8 cellular contexts compared by ENCODE assay signal in genomic region chr2:10028988-10029874, GRCh38. TPM values are rescaled to one million over a fixed set of nuclear protein-coding genes. Genes with fewer than 3 reads are reported as not detected.
DNase-seq lines count a peak whose midpoint lies in the region; ATAC-seq and TF ChIP-seq lines count a peak whose summit lies in the region.

No MANE protein-coding gene starts in this region.

- CTCF ChIA-PET in SK-N-SH (lab: Yijun Ruan, JAX) = interaction anchor here (0.9 to 7.0 kb wide), 7 partner anchors 10 to 258 kb away, joined by 3 to 76 read pairs (median 5); no protein-coding TSS in a partner anchor

- H3K36me3 ChIP-seq in HUES6 (ENCODE audit: control insufficient read depth, insufficient read depth, low read length) = no peaks in the 10 kb centered on the region
- H3K36me3 ChIP-seq in heart left ventricle = no peaks in the 10 kb centered on the region
- H3K36me3 ChIP-seq in skeletal muscle tissue (ENCODE audit: control insufficient read depth in 3 of 3, insufficient read depth in 3 of 3, low read length in 3 of 3) = no peaks in the 10 kb centered on the region
- H3K36me3 ChIP-seq in SK-N-SH (replicated peaks in 1 of 2; ENCODE audit: control insufficient read depth in 1 of 2, insufficient read depth in 2 of 2, low read length in 1 of 2) = no peaks in the 10 kb centered on the region

- intact Hi-C loops in heart left ventricle (cut with DNase I) = loop anchor here in 3 of 10 donors (5.0 kb wide), 2 partner anchors 37 to 42 kb away; no protein-coding TSS in a partner anchor

- no peaks in the 10 kb centered on the region for H3K79me2 ChIP-seq in SK-N-SH (ENCODE audit: insufficient read depth)

- POLR2A ChIA-PET in SK-N-SH (lab: Yijun Ruan, JAX) = no interaction called here

- no peak overlapping the region for H3K4me2 ChIP-seq in SK-N-SH

- TF ChIP-seq CTCF in heart left ventricle (IDR thresholded peaks at IDR 0.05) (peak in 4 of 12 donors; percentile 14 to 32 (median 24)), SK-N-SH (IDR thresholded peaks at IDR 0.05) (no peak)

- TF ChIP-seq RAD21 in SK-N-SH (IDR thresholded peaks at IDR 0.05; ENCODE audit: low read length) = no peak

- H4K20me1 ChIP-seq in SK-N-SH (ENCODE audit: insufficient read depth) = no peaks in the 10 kb centered on the region

- peak; percentile 22 for DNase-seq in activated T-cell treated with anti-CD3 and anti-CD28 coated beads for 1 hour (ENCODE audit: low read depth)
- peak; percentile 81 to 87 (median 85) for DNase-seq in heart left ventricle
- no peak for DNase-seq in SK-N-SH
- no peak for DNase-seq in NCI-H187 treated with DMSO at 0.1 percent for 48 hours (lab: John Stamatoyannopoulos, UW)
- no peak for DNase-seq in cerebellar nuclear complex (lab: John Stamatoyannopoulos, UW)

- peak overlapping the region; percentile 24; the same call in 1 of the 2 replicates for H3K4me3 ChIP-seq in HUES6 (ENCODE audit: low read depth, low read length)
- peak overlapping the region in 7 of 12 donors; percentile 0 to 50 (median 9) for H3K4me3 ChIP-seq in heart left ventricle
- H3K4me3 ChIP-seq in skeletal muscle tissue (ENCODE audit: low read length in 3 of 3) = peak overlapping the region in 1 of 3 donors; percentile 23
- H3K4me3 ChIP-seq in SK-N-SH (ENCODE audit: low read depth in 2 of 2, low read length in 1 of 2) = no peak overlapping the region

- peak in 1 of 2 donors; percentile 30 for TF ChIP-seq POLR2A in heart left ventricle (IDR thresholded peaks at IDR 0.05)

- H3K9me3 ChIP-seq in HUES6 (ENCODE audit: control insufficient read depth, insufficient read depth, low read depth, low read length) (no peaks in the 10 kb centered on the region), heart left ventricle (no peaks in the 10 kb centered on the region), skeletal muscle tissue (ENCODE audit: control insufficient read depth in 3 of 3, low read length in 3 of 3) (no peaks in the 10 kb centered on the region), SK-N-SH (no peaks in the 10 kb centered on the region)

- H2AFZ ChIP-seq in SK-N-SH (ENCODE audit: low read depth) = no peak overlapping the region

- peaks cover 1% of the 10 kb centered on the region for H3F3A ChIP-seq in SK-N-SH (replicated peaks; ENCODE audit: insufficient read depth)

- H3K4me1 ChIP-seq in HUES6 (ENCODE audit: control insufficient read depth, insufficient read depth, low read length) (peaks cover 27% of the 10 kb centered on the region), heart left ventricle (peaks cover 3 to 51% (median 27%) of the 10 kb centered on the region in 12 donors), skeletal muscle tissue (ENCODE audit: control insufficient read depth in 3 of 3, insufficient read depth in 3 of 3, low read length in 3 of 3) (peaks cover 12 to 25% (median 24%) of the 10 kb centered on the region in 3 donors), SK-N-SH (ENCODE audit: control insufficient read depth in 1 of 2, insufficient read depth in 2 of 2, low read depth in 1 of 2, low read length in 1 of 2) (peaks cover 0 to 16% of the 10 kb centered on the region in 2 experiments; a peak in 1 of 4 replicates)

- TF ChIP-seq EP300 in SK-N-SH (IDR thresholded peaks at IDR 0.05; ENCODE audit: borderline replicate concordance in 1 of 2, low read depth in 1 of 2, low read length in 1 of 2) = no peak

- ATAC-seq in GM19372 (IDR thresholded peaks at IDR 0.05; ENCODE audit: low read depth, unreplicated experiment) (peak; percentile 68), heart left ventricle (peak; percentile 74 to 95 (median 86))

- WGBS in heart left ventricle, 4 donors = 37 to 69% (median 48%) methylated on average over 20 to 26 of the region's 26 CpGs
- 77% methylated on average over 23 of the region's 26 CpGs for WGBS in SK-N-SH (ENCODE audit: low lambda C conversion rate)

- H3K9me2 ChIP-seq in SK-N-SH = no peaks in the 10 kb centered on the region

- H3K9ac ChIP-seq in HUES6 (ENCODE audit: low read length) = peak overlapping the region; percentile 7
- H3K9ac ChIP-seq in skeletal muscle tissue (ENCODE audit: low read depth in 1 of 3, low read length in 3 of 3) = peak overlapping the region in 1 of 3 donors; percentile 40
- H3K9ac ChIP-seq in SK-N-SH = no peak overlapping the region

- H3K27me3 ChIP-seq in HUES6 (ENCODE audit: control insufficient read depth, insufficient read depth, low read length) (no peaks in the 10 kb centered on the region), heart left ventricle (no peaks in the 10 kb centered on the region), skeletal muscle tissue (ENCODE audit: control insufficient read depth in 3 of 3, insufficient read depth in 3 of 3, low read length in 3 of 3) (no peaks in the 10 kb centered on the region), SK-N-SH (ENCODE audit: insufficient read depth) (no peaks in the 10 kb centered on the region)

- H3K27ac ChIP-seq in HUES6 (ENCODE audit: low read depth, low read length) (no peak overlapping the region), heart left ventricle (peak overlapping the region; percentile 68 to 93 (median 80)), skeletal muscle tissue (ENCODE audit: low read depth, low read length) (peak overlapping the region; percentile 25), SK-N-SH (ENCODE audit: low read depth in 2 of 2, low read length in 1 of 2) (no peak overlapping the region)

TF ChIP-seq in SK-N-SH, 30 proteins besides CTCF, POLR2A, EP300 and RAD21 (continues in another document):
- TF ChIP-seq FOSL2 (IDR thresholded peaks at IDR 0.05; ENCODE audit: borderline replicate concordance, low read depth) (no peak), MXI1 (IDR thresholded peaks at IDR 0.05; ENCODE audit: low read depth, low read length) (no peak), IRF3 (IDR thresholded peaks at IDR 0.05; ENCODE audit: low read depth, low read length) (no peak), REST (IDR thresholded peaks at IDR 0.05; ENCODE audit: low read depth, low read length) (no peak), GABPA (IDR thresholded peaks at IDR 0.05; ENCODE audit: low read depth) (no peak), TEAD4 (IDR thresholded peaks at IDR 0.05; ENCODE audit: borderline replicate concordance, insufficient read depth) (no peak), SMC3 (IDR thresholded peaks at IDR 0.05; ENCODE audit: low read depth, low read length) (no peak), FOXM1 (IDR thresholded peaks at IDR 0.05; ENCODE audit: low read depth) (no peak), RXRA (IDR thresholded peaks at IDR 0.05; ENCODE audit: borderline replicate concordance, low read depth) (no peak), NFIC (IDR thresholded peaks at IDR 0.05; ENCODE audit: borderline replicate concordance) (no peak), CHD2 (IDR thresholded peaks at IDR 0.05; ENCODE audit: low read length, partially characterized antibody) (no peak), MEF2A (IDR thresholded peaks at IDR 0.05; ENCODE audit: borderline replicate concordance, low read depth) (no peak), TAF1 (IDR thresholded peaks at IDR 0.05; ENCODE audit: borderline replicate concordance, low read depth, low read length) (no peak), TCF12 (IDR thresholded peaks at IDR 0.05) (no peak), GATA2 (CRISPR knock-in tag; IDR thresholded peaks at IDR 0.05) (no peak), EZH2phosphoT487 (IDR thresholded peaks at IDR 0.05; ENCODE audit: borderline replicate concordance, low read depth) (no peak), FOXJ3 (CRISPR knock-in tag; IDR thresholded peaks at IDR 0.05) (no peak)

RNA-seq across cellular contexts. Expression of gene KLF11, which starts 14.1 kb away (rescaled TPM):
- total RNA-seq in heart left ventricle (10 to 100 TPM; 11.8 to 43.8 (median 21.4) TPM), skeletal muscle tissue (11.5 TPM)
- polyA plus RNA-seq in heart left ventricle (1 to 10 TPM; 5.4 to 8.0 TPM), SK-N-SH (2012; rRNA removed) (9.5 TPM in 2 replicates)
- polyA plus RNA-seq in SK-N-SH (2012; cell fraction: cytosol; rRNA removed) = 8.3 and 8.8 TPM in 2 replicates
- 9.5 and 11.9 TPM in 2 replicates for polyA plus RNA-seq in SK-N-SH (2012; cell fraction: nucleus; rRNA removed)

RNA-seq across cellular contexts. Expression of gene CYS1, which starts 51.0 kb away (rescaled TPM):
- total RNA-seq in heart left ventricle (1 to 10 TPM; 1.3 to 9.1 (median 2.6) TPM), skeletal muscle tissue (4.7 TPM)
- polyA plus RNA-seq in heart left ventricle (1 to 10 TPM in 1 of 2 donors, under 1 TPM in 1; 0.42 to 1.3 TPM), SK-N-SH (2012; rRNA removed) (0.62 and 1.2 TPM in 2 replicates)
- 0.58 and 1.1 TPM in 2 replicates for polyA plus RNA-seq in SK-N-SH (2012; cell fraction: cytosol; rRNA removed)
- 0.65 and 0.79 TPM in 2 replicates for polyA plus RNA-seq in SK-N-SH (2012; cell fraction: nucleus; rRNA removed)

Comparison
In these comparisons a context has a peak if more than half of its experiments do, and no peak if none do; other contexts are left out.
1. H3K27ac ChIP-seq: peak in heart left ventricle (12 of 12) and skeletal muscle tissue (single experiment); none in HUES6 (single experiment) and SK-N-SH (0 of 2).
2. H3K4me3 ChIP-seq: peak in HUES6 (single experiment) and heart left ventricle (7 of 12); none in SK-N-SH (0 of 2).
3. DNase-seq: peak in activated T-cell treated with anti-CD3 and anti-CD28 coated beads for 1 hour (single experiment) and heart left ventricle (5 of 5); none in SK-N-SH (single experiment), NCI-H187 treated with DMSO at 0.1 percent for 48 hours (single experiment) and cerebellar nuclear complex (0 of 2).